ENCODE assay signal across 32 cellular contexts in the genomic region with DNA sequence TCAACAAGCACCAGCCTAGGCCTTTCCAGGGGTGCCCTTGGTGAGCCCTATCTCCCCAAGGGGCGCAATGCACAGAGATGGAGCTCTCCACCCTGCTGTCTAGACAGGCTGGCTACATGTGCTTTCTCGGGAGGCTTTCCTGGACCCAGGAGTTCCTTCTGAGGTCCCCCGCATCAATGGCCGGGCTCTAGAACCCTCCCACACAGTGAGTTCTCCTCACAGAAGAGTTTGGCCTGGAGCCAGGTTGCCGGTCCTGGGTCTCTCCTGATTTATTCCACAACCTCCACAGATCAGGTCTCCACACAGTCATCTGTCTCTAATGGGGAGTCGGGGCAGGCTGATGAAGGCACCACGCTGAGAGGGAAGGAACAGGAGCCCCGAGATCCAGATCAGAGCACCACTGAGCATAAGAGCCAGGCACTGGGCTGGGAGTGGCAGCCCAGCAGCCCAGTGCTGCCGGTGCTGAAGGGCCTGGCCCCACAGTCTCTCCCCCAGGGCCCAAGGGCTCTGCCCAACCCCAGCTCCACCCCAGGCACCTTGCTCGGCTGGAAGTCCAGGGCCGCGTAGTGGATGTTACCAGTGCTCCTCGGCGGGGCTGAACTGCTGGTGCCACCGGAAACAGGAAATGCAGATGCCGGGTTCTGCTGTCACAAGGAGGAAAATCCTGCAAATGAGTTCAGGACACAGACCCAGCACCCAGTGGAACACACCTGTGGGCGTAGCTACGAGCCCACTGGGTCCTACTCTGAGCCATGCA. TPM values are rescaled to one million over a fixed set of nuclear protein-coding genes. Genes with fewer than 3 reads are reported as not detected.
"Had no signal": no experiment of that assay in that cellular context is flagged by ENCODE, and none has a peak within 500 bp of the region (broad histone marks: within the 10 kb centered on the region; RNA-seq: fewer than 3 reads in every experiment).

No MANE protein-coding gene starts in this region.

- H3K4me1 ChIP-seq: breast epithelium, colonic mucosa, esophagus squamous epithelium, heart left ventricle, left lung, psoas muscle, tibial artery had no signal

- H3K27me3 ChIP-seq: colonic mucosa, esophagus squamous epithelium, left lung, ovary, tibial artery had no signal

- H3K4me3 Mint-ChIP-seq: activated naive CD4-positive, alpha-beta T cell treated with anti-CD3 and anti-CD28 coated beads for 36 hours; activated naive CD8-positive, alpha-beta T cell treated with anti-CD3 and anti-CD28 coated beads, Interleukin-2, amount 10 ng/mL, durations not matched to agents 7 days and 5 days; central memory CD8-positive, alpha-beta T cell; natural killer cell treated with Interleukin-12 subunit alpha and Interleukin-12 subunit beta and Interleukin-15 and Interleukin-18, amount 100 ng/mL, for 72 hours; stimulated activated naive CD8-positive, alpha-beta T cell treated with anti-CD3 and anti-CD28 coated beads, Interleukin-15, Interleukin-2, amounts not matched to agents 100 ng/mL and 50 ng/mL, for 24 hours; WTC11 had no signal

- H3K9me3 Mint-ChIP-seq: activated naive CD4-positive, alpha-beta T cell treated with anti-CD3 and anti-CD28 coated beads for 36 hours; activated naive CD8-positive, alpha-beta T cell treated with anti-CD3 and anti-CD28 coated beads, Interleukin-2, amount 10 ng/mL, durations not matched to agents 7 days and 5 days; activated T-cell treated with anti-CD3 and anti-CD28 coated beads, Interleukin-2, amount 50 U/mL, for 4 hours; central memory CD8-positive, alpha-beta T cell; natural killer cell treated with Interleukin-12 subunit alpha and Interleukin-12 subunit beta and Interleukin-15 and Interleukin-18, amount 100 ng/mL, for 72 hours; stimulated activated naive CD8-positive, alpha-beta T cell treated with anti-CD3 and anti-CD28 coated beads, Interleukin-15, Interleukin-2, amounts not matched to agents 100 ng/mL and 50 ng/mL, for 24 hours had no signal

- H3K27ac ChIP-seq: breast epithelium, colonic mucosa, dorsolateral prefrontal cortex, esophagus squamous epithelium, heart left ventricle, left lung, ovary, psoas muscle, tibial artery had no signal

- H3K27ac Mint-ChIP-seq: activated naive CD4-positive, alpha-beta T cell treated with anti-CD3 and anti-CD28 coated beads for 36 hours; natural killer cell treated with Interleukin-12 subunit alpha and Interleukin-12 subunit beta and Interleukin-15 and Interleukin-18, amount 100 ng/mL, for 72 hours; stimulated activated naive CD8-positive, alpha-beta T cell treated with anti-CD3 and anti-CD28 coated beads, Interleukin-15, Interleukin-2, amounts not matched to agents 100 ng/mL and 50 ng/mL, for 24 hours; WTC11 had no signal

- H3K36me3 Mint-ChIP-seq: activated naive CD8-positive, alpha-beta T cell treated with anti-CD3 and anti-CD28 coated beads, Interleukin-2, amount 10 ng/mL, durations not matched to agents 7 days and 5 days; natural killer cell treated with Interleukin-12 subunit alpha and Interleukin-12 subunit beta and Interleukin-15 and Interleukin-18, amount 100 ng/mL, for 72 hours had no signal

- H3K4me3 ChIP-seq: breast epithelium, colonic mucosa, dorsolateral prefrontal cortex, esophagus squamous epithelium, heart left ventricle, left lung, ovary, psoas muscle, tibial artery had no signal

- H3K4me1 Mint-ChIP-seq: activated naive CD8-positive, alpha-beta T cell treated with anti-CD3 and anti-CD28 coated beads, Interleukin-2, amount 10 ng/mL, durations not matched to agents 7 days and 5 days; central memory CD8-positive, alpha-beta T cell; WTC11 had no signal

- H3K9me3 ChIP-seq: breast epithelium, colonic mucosa, esophagus squamous epithelium, heart left ventricle, left lung, ovary, psoas muscle, tibial artery had no signal

- H3K36me3 ChIP-seq: breast epithelium, colonic mucosa, esophagus squamous epithelium, heart left ventricle, left lung, ovary, tibial artery had no signal

- H3K27me3 Mint-ChIP-seq: activated naive CD8-positive, alpha-beta T cell treated with anti-CD3 and anti-CD28 coated beads, Interleukin-2, amount 10 ng/mL, durations not matched to agents 7 days and 5 days; natural killer cell treated with Interleukin-12 subunit alpha and Interleukin-12 subunit beta and Interleukin-15 and Interleukin-18, amount 100 ng/mL, for 72 hours; stimulated activated naive CD8-positive, alpha-beta T cell treated with anti-CD3 and anti-CD28 coated beads, Interleukin-15, Interleukin-2, amounts not matched to agents 100 ng/mL and 50 ng/mL, for 24 hours had no signal

- ATAC-seq: activated T-cell treated with anti-CD3 and anti-CD28 coated beads, Interleukin-2, amount 50 U/mL, for 4 hours; heart left ventricle; left lung; natural killer cell treated with Interleukin-12 subunit alpha and Interleukin-12 subunit beta and Interleukin-15 and Interleukin-18, amount 100 ng/mL, for 72 hours; psoas muscle; right cardiac atrium; WTC11 had no signal

- DNase-seq: activated CD4-positive, alpha-beta T cell treated with anti-CD3 and anti-CD28 coated beads for 4 hours; activated CD4-positive, alpha-beta T cell treated with anti-CD3 and anti-CD28 coated beads, Interleukin-2, amount 50 U/mL, for 48 hours; activated CD8-positive, alpha-beta memory T cell treated with anti-CD3 and anti-CD28 coated beads, Interleukin-2, amount 50 U/mL, for 48 hours; activated effector memory CD4-positive, alpha-beta T cell treated with Interleukin-2 at 50 U/mL for 16 hours; activated naive CD4-positive, alpha-beta T cell treated with anti-CD3 and anti-CD28 coated beads for 36 hours; activated naive CD8-positive, alpha-beta T cell treated with anti-CD3 and anti-CD28 coated beads, Interleukin-2, amount 10 ng/mL, durations not matched to agents 7 days and 5 days; activated T-cell treated with anti-CD3 and anti-CD28 coated beads, Interleukin-2, amount 50 U/mL, for 4 hours; amniotic stem cell; colonic mucosa; dorsolateral prefrontal cortex; esophagus squamous epithelium; heart left ventricle; kidney glomerular epithelial cell; mammary epithelial cell; midbrain; ovary; psoas muscle; stimulated activated CD4-positive, alpha-beta T cell treated with anti-CD3 and anti-CD28 coated beads, Interleukin-12 subunit alpha, Interleukin-12 subunit beta, amount 100 ng/mL, for 4 hours; stimulated activated CD4-positive, alpha-beta T cell treated with anti-CD3 and anti-CD28 coated beads, Interleukin-4, amount 100 ng/mL, for 4 hours; T1000; tibial artery had no signal

RNA-seq across cellular contexts. Expression of a gene that starts 44.7 kb away (rescaled TPM):
- total RNA-seq: activated CD8-positive, alpha-beta memory T cell treated with anti-CD3 and anti-CD28 coated beads for 36 hours; activated naive CD4-positive, alpha-beta T cell treated with anti-CD3 and anti-CD28 coated beads for 36 hours; activated naive CD8-positive, alpha-beta T cell treated with anti-CD3 and anti-CD28 coated beads, Interleukin-2, amount 10 ng/mL, durations not matched to agents 7 days and 5 days; activated T-cell treated with anti-CD3 and anti-CD28 coated beads, Interleukin-2, amount 50 U/mL, for 4 hours; breast epithelium; colonic mucosa; esophagus squamous epithelium; heart left ventricle; left lung; mammary epithelial cell; natural killer cell treated with Interleukin-12 subunit alpha and Interleukin-12 subunit beta and Interleukin-15 and Interleukin-18, amount 100 ng/mL, for 72 hours; ovary; psoas muscle; right cardiac atrium; skeletal muscle tissue; T-helper 1 cell treated with Interleukin-12 subunit alpha and Interleukin-12 subunit beta and Interleukin-4 antibody, amounts not matched to agents 30 ng/mL and 1 ng/mL, for 36 hours; urinary bladder had no signal
- polyA plus RNA-seq: heart left ventricle, mammary epithelial cell, ovary, psoas muscle, right cardiac atrium, urinary bladder had no signal
